ENCODE assay signal across 1 cellular context in the genomic region with DNA sequence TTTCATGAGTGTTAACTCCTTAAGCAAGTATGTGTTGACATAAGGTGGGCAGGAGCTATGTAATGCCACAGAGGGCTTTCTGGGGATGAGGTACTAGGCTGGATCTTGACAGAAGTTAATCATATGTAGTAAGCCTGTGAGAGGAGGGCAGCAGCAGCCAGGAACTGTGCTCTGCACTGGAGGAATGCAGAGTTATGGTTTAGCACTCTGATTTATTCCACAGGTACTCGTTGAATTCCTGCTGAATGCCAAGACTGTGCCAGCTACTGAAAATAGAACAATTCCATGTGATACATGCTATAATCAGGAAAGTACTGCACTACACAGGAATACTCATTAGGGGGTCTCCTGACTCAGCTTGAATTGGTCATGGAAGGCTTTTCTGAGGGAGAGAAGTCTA.
TF ChIP-seq lines count a peak whose summit lies in the region.

No MANE protein-coding gene starts in this region.

TF ChIP-seq in HepG2, 621 proteins besides CTCF, POLR2A, EP300 and RAD21:
- TF ChIP-seq ZNF510 (CRISPR knock-in tag; IDR thresholded peaks at IDR 0.05; ENCODE audit: low read depth) (no peak), POLR2AphosphoS5 (IDR thresholded peaks at IDR 0.05; ENCODE audit: low read depth, low read length) (no peak), HCFC1 (IDR thresholded peaks at IDR 0.05; ENCODE audit: low read depth, low read length) (no peak), MED13 (CRISPR knock-in tag; IDR thresholded peaks at IDR 0.05) (no peak), RCOR2 (CRISPR knock-in tag; IDR thresholded peaks at IDR 0.05) (no peak), ZNF883 (CRISPR knock-in tag; IDR thresholded peaks at IDR 0.05; ENCODE audit: not compliant biosample characterization) (no peak), IRX3 (CRISPR knock-in tag; IDR thresholded peaks at IDR 0.05; ENCODE audit: borderline replicate concordance, low read depth) (no peak), ZFX (CRISPR knock-in tag; IDR thresholded peaks at IDR 0.05; ENCODE audit: low read depth) (no peak), SMAD9 (CRISPR knock-in tag; IDR thresholded peaks at IDR 0.05) (no peak), BCL6 (CRISPR knock-in tag; IDR thresholded peaks at IDR 0.05) (no peak), RFX5 (IDR thresholded peaks at IDR 0.05; ENCODE audit: low read depth, low read length) (no peak)
- TF ChIP-seq, protein P1, sequence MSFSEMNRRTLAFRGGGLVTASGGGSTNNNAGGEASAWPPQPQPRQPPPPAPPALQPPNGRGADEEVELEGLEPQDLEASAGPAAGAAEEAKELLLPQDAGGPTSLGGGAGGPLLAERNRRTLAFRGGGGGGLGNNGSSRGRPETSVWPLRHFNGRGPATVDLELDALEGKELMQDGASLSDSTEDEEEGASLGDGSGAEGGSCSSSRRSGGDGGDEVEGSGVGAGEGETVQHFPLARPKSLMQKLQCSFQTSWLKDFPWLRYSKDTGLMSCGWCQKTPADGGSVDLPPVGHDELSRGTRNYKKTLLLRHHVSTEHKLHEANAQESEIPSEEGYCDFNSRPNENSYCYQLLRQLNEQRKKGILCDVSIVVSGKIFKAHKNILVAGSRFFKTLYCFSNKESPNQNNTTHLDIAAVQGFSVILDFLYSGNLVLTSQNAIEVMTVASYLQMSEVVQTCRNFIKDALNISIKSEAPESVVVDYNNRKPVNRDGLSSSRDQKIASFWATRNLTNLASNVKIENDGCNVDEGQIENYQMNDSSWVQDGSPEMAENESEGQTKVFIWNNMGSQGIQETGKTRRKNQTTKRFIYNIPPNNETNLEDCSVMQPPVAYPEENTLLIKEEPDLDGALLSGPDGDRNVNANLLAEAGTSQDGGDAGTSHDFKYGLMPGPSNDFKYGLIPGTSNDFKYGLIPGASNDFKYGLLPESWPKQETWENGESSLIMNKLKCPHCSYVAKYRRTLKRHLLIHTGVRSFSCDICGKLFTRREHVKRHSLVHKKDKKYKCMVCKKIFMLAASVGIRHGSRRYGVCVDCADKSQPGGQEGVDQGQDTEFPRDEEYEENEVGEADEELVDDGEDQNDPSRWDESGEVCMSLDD (CRISPR knock-in tag; IDR thresholded peaks at IDR 0.05; ENCODE audit: borderline replicate concordance): no peak
- TF ChIP-seq, protein P2, sequence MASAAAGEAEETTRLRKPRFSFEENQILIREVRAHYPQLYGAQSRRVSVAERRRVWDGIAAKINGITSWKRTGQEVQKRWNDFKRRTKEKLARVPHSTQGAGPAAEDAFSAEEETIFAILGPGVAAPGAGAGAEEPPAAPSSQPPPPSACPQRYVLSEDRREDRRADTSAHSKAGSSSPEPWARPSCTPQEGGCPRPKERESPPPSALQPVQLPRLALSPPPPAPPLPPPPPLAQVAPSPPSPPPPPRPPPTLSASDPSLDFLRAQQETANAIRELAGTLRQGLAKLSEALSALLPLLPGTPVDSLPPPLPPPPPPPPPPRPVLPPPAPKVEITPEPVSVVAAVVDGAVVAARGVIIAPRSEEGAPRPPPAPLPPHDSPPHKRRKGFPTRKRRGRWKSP (CRISPR knock-in tag; IDR thresholded peaks at IDR 0.05): no peak
- TF ChIP-seq, protein P3, sequence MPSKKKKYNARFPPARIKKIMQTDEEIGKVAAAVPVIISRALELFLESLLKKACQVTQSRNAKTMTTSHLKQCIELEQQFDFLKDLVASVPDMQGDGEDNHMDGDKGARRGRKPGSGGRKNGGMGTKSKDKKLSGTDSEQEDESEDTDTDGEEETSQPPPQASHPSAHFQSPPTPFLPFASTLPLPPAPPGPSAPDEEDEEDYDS (CRISPR knock-in tag; IDR thresholded peaks at IDR 0.05): no peak
- TF ChIP-seq, protein P4, sequence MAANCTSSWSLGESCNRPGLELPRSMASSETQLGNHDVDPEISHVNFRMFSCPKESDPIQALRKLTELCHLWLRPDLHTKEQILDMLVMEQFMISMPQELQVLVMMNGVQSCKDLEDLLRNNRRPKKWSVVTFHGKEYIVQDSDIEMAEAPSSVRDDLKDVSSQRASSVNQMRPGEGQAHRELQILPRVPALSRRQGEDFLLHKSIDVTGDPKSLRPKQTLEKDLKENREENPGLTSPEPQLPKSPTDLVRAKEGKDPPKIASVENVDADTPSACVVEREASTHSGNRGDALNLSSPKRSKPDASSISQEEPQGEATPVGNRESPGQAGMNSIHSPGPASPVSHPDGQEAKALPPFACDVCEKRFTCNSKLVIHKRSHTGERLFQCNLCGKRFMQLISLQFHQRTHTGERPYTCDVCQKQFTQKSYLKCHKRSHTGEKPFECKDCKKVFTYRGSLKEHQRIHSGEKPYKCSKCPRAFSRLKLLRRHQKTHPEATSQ (CRISPR knock-in tag; IDR thresholded peaks at IDR 0.05; ENCODE audit: borderline replicate concordance): no peak
- TF ChIP-seq, protein P5, sequence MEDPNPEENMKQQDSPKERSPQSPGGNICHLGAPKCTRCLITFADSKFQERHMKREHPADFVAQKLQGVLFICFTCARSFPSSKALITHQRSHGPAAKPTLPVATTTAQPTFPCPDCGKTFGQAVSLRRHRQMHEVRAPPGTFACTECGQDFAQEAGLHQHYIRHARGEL (CRISPR knock-in tag; IDR thresholded peaks at IDR 0.05): no peak
- TF ChIP-seq, protein P6, sequence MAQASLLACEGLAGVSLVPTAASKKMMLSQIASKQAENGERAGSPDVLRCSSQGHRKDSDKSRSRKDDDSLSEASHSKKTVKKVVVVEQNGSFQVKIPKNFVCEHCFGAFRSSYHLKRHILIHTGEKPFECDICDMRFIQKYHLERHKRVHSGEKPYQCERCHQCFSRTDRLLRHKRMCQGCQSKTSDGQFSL (CRISPR knock-in tag; IDR thresholded peaks at IDR 0.05): no peak
